Comparison of ENCODE assay signal across 8 cellular contexts in the genomic region with DNA sequence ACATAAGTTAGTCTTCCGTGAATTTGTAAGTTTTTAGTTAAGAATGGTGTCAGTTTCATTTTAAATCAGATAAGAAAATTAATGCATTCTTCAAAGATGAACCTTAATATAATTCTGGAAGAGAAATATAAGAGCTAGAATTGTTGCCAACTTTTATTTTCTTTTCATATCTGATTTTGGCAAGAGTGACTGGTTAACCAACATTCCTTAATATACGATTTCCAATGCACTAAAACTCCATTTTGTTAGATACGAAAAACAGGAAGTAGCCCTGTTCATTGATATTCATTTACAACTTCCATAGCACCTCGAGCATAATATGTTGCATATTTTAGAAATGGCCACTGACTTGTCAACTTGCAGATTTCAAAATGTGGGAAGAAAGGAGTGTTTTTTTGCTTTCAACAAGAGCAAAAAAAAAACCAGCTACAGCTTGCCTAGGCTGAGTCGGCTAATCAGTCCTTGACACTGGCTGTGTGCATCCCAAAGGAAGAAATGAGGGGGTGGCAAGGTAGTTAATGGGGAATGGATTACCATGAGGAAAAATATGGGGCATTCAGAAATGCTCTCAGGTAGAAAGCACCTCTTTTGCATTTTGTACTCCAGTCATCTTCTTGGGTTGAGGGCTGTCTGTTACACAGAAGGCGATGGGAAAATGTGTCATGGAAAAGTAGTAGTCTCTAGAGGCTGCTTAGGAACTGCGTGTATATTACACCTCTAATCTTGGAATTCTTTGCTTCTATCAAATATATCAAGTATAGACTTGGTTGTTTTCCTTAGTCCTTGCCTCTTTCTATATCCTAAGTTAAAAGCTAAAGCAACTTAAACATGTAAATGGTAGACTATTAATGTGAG. TPM values are rescaled to one million over a fixed set of nuclear protein-coding genes. Genes with fewer than 3 reads are reported as not detected.
A peak's percentile ranks its signal among the peaks of the same experiment; 100 is the strongest.
DNase-seq lines count a peak whose midpoint lies in the region; ATAC-seq, FAIRE-seq and TF ChIP-seq lines count a peak whose summit lies in the region.

No MANE protein-coding gene starts in this region.

- ATAC-seq in PC-3, result no peak
- no peak for ATAC-seq in pancreas
- ATAC-seq in GM18858 (IDR thresholded peaks at IDR 0.05; ENCODE audit: unreplicated experiment), result no peak
- ATAC-seq in GM19035 (IDR thresholded peaks at IDR 0.05; ENCODE audit: unreplicated experiment), result no peak

- H3K9ac ChIP-seq in PC-3 (ENCODE audit: low read length) (peak overlapping the region; percentile 28; the same call in 1 of the 2 replicates), duodenal mucosa (ENCODE audit: low read depth in 1 of 2, low read length in 2 of 2) (peak overlapping the region; percentile 28 to 31)

- DNase-seq in GM12864 (ENCODE audit: low read depth) (no peak), PC-3 (peak; percentile 51), pancreas (no peak), SJCRH30 (no peak), cerebellar cortex (ENCODE audit: low spot score) (no peak)

- H3K27ac ChIP-seq in PC-3 (ENCODE audit: low read length) (0 out of 2 replicates have a peak overlapping the region, but pooled peaks have one; percentile 7), duodenal mucosa (ENCODE audit: low read depth, low read length) (no peak overlapping the region), pancreas (peak overlapping the region in 3 of 4 donors; percentile 12 to 97 (median 97)), SJCRH30 (no peak overlapping the region)

- H3K4me1 ChIP-seq in PC-3 (ENCODE audit: insufficient read depth, low read length) (peaks cover 6% of the 10 kb centered on the region), duodenal mucosa (ENCODE audit: control insufficient read depth in 1 of 2, insufficient read depth in 2 of 2, low read length in 2 of 2) (peaks cover 13 to 36% of the 10 kb centered on the region in 2 donors), pancreas (peaks cover 18 to 59% (median 49%) of the 10 kb centered on the region in 3 donors), SJCRH30 (no peaks in the 10 kb centered on the region)

- H3K36me3 ChIP-seq in PC-3 (ENCODE audit: low read depth, low read length) (no peaks in the 10 kb centered on the region), duodenal mucosa (ENCODE audit: control insufficient read depth in 1 of 2, insufficient read depth in 2 of 2, low read length in 2 of 2) (no peaks in the 10 kb centered on the region), pancreas (no peaks in the 10 kb centered on the region), SJCRH30 (no peaks in the 10 kb centered on the region)

- BruUV-seq in PC-3 (replicated peaks; lab: Mats Ljungman, UMichigan), result no TSS peak

- H3K4me2 ChIP-seq in PC-3 (ENCODE audit: low read length), result peak overlapping the region; percentile 78

- no peaks in the 10 kb centered on the region for H3F3A ChIP-seq in PC-3 (ENCODE audit: low read length, unreplicated experiment)

- CTCF ChIA-PET in PC-3 (lab: Charles Lee), result interaction anchor here (0.6 kb wide), 1 partner anchor 371 kb away, joined by 3 read pairs; no protein-coding TSS in a partner anchor

- FAIRE-seq in pancreas (lab: Jason Lieb, UNC), result no peak

- POLR2A ChIA-PET in PC-3 (lab: Charles Lee; ENCODE audit: unreplicated experiment), result no interaction called here

- TF ChIP-seq CTCF in GM12864 (IDR thresholded peaks at IDR 0.05; ENCODE audit: low read depth, low read length, missing control alignments) (no peak), PC-3 (conservative IDR thresholded peaks at IDR 0.05; ENCODE audit: low read depth, low read length) (no peak), pancreas (IDR thresholded peaks at IDR 0.05) (no peak)

- no peaks in the 10 kb centered on the region for H3K9me2 ChIP-seq in PC-3 (replicated peaks; ENCODE audit: low read length)

- H3K9me3 ChIP-seq in PC-3 (ENCODE audit: low read length) (no peaks in the 10 kb centered on the region), duodenal mucosa (ENCODE audit: control insufficient read depth in 1 of 2, low read length in 2 of 2) (no peaks in the 10 kb centered on the region), pancreas (no peaks in the 10 kb centered on the region), SJCRH30 (replicated peaks) (no peaks in the 10 kb centered on the region)

- no peaks in the 10 kb centered on the region for H4K20me1 ChIP-seq in PC-3 (ENCODE audit: low read length)

- peak overlapping the region; percentile 49 for H2AFZ ChIP-seq in PC-3 (ENCODE audit: low read length)

- H3K79me2 ChIP-seq in PC-3 (ENCODE audit: low read length), result peaks cover 83% of the 10 kb centered on the region

- 13% methylated on average over 7 of the region's 7 CpGs for WGBS in pancreas, 2 donors

- H3K4me3 ChIP-seq in GM12864 (ENCODE audit: low read depth, low read length) (peak overlapping the region; percentile 18; the same call in 1 of the 2 replicates), PC-3 (ENCODE audit: low read length) (peak overlapping the region; percentile 65), duodenal mucosa (ENCODE audit: low read depth in 1 of 2, low read length in 2 of 2) (peak overlapping the region; percentile 46 to 57), pancreas (peak overlapping the region in 2 of 4 donors; percentile 3 to 28), SJCRH30 (no peak overlapping the region)

- intact Hi-C loops in PC-3 (cut with micrococcal nuclease), result loop anchor here (5.0 kb wide), 1 partner anchor 547 kb away; no protein-coding TSS in a partner anchor
- intact Hi-C loops in pancreas (cut with DNase I), result loop anchor here in 1 of 3 donors (10.0 kb wide), 2 partner anchors 174 to 324 kb away; no protein-coding TSS in a partner anchor

- H3K27me3 ChIP-seq in PC-3 (ENCODE audit: low read length) (no peaks in the 10 kb centered on the region), duodenal mucosa (ENCODE audit: control insufficient read depth in 1 of 2, insufficient read depth in 2 of 2, low read length in 2 of 2) (no peaks in the 10 kb centered on the region), pancreas (no peaks in the 10 kb centered on the region), SJCRH30 (no peaks in the 10 kb centered on the region)

RNA-seq across cellular contexts. Expression of a gene that starts 3.9 kb away (rescaled TPM):
- 4.2 and 5.7 TPM in 2 replicates for total RNA-seq in PC-3 (2014; rRNA removed)
- total RNA-seq in pancreas, result 10 to 100 TPM; 11.4 to 28.7 (median 12.7) TPM
- 10 to 100 TPM in 1 of 2 donors, 1 to 10 TPM in 1; 5.4 to 10.1 TPM for polyA plus RNA-seq in pancreas
- total RNA-seq in SJCRH30 (2014; rRNA removed; shearing (Covaris generic)), result 11.3 and 11.4 TPM in 2 replicates

Comparison
In these comparisons a context has a peak if more than half of its experiments do, and no peak if none do; other contexts are left out.
1. H3K27ac ChIP-seq: peak in PC-3 (single experiment) and pancreas (3 of 4); none in duodenal mucosa (single experiment) and SJCRH30 (single experiment).